2 cellular contexts compared by ENCODE assay signal in genomic region chr12:45704968-45705367, GRCh38.
TF ChIP-seq lines count a peak whose summit lies in the region.

No MANE protein-coding gene starts in this region.

TF ChIP-seq in IMR-90, 13 proteins besides CTCF, POLR2A, EP300 and RAD21:
- TF ChIP-seq CEBPB (IDR thresholded peaks at IDR 0.05; ENCODE audit: low read depth, low read length) (no peak), MAFK (IDR thresholded peaks at IDR 0.05; ENCODE audit: low read depth, low read length) (no peak)

TF ChIP-seq in endothelial cell of umbilical vein, 7 proteins besides CTCF, POLR2A, EP300 and RAD21:
- TF ChIP-seq GATA2 (IDR thresholded peaks at IDR 0.05; ENCODE audit: insufficient read depth, insufficient read length, low read depth, low read length) = no peak
- no peak for TF ChIP-seq EZH2 (IDR thresholded peaks at IDR 0.05; ENCODE audit: borderline replicate concordance, low read depth, low read length, severe bottlenecking)
- TF ChIP-seq MYC (IDR thresholded peaks at IDR 0.05; ENCODE audit: low read depth, low read length) = no peak
- TF ChIP-seq FOS (IDR thresholded peaks at IDR 0.05; ENCODE audit: borderline replicate concordance, insufficient read depth, low read length) = no peak
- no peak for TF ChIP-seq POLR2AphosphoS5 (IDR thresholded peaks at IDR 0.05; ENCODE audit: insufficient read depth, low read depth, low read length)
- TF ChIP-seq, protein P1, sequence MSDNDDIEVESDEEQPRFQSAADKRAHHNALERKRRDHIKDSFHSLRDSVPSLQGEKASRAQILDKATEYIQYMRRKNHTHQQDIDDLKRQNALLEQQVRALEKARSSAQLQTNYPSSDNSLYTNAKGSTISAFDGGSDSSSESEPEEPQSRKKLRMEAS (IDR thresholded peaks at IDR 0.05; ENCODE audit: insufficient read depth, insufficient read length) = no peak
- no peak for TF ChIP-seq JUN (IDR thresholded peaks at IDR 0.05; ENCODE audit: borderline replicate concordance, insufficient read depth, insufficient read length, low read depth)
